Comparison of ENCODE assay signal across 1 cellular context in the genomic region with DNA sequence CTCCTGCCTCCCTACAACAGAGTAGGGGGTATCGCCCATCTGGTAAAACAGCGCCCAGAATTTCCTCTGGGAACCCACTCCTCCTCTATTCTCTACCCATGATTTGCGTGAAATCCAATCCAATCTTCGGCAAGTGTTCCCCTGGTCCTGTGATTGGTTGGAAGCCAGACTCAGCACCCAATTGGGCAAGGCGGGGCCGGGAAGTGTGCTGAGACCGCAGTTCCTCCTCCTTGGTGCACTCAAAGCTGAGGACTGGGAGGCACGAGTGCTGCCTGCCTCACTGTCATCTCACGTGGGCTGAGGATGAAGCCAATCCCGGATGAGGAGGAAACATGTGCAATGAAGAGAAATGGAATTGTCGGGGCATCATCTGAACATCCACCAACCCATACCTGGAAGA.
TF ChIP-seq lines count a peak whose summit lies in the region.

No MANE protein-coding gene starts in this region.

TF ChIP-seq in GM23338, 12 proteins besides CTCF, POLR2A, EP300 and RAD21 (continued from another document):
- TF ChIP-seq JUNB (IDR thresholded peaks at IDR 0.05; ENCODE audit: unreplicated experiment) (no peak), ZNF331 (CRISPR knock-in tag; IDR thresholded peaks at IDR 0.05; ENCODE audit: low read depth) (no peak)
